In genomic region chr1:44673675-44674112, GRCh38 we compare ENCODE assay signal across 9 cellular contexts. TPM values are rescaled to one million over a fixed set of nuclear protein-coding genes. Genes with fewer than 3 reads are reported as not detected.
DNase-seq lines count a peak whose midpoint lies in the region; ATAC-seq, FAIRE-seq and TF ChIP-seq lines count a peak whose summit lies in the region.
"Had no signal": no experiment of that assay in that cellular context is flagged by ENCODE, and none has a peak within 500 bp of the region (broad histone marks: within the 10 kb centered on the region; RNA-seq: fewer than 3 reads in every experiment).

No MANE protein-coding gene starts in this region.

- H3K4me3 ChIP-seq in astrocyte of the cerebellum (ENCODE audit: low read depth, low read length) = peak overlapping the region; percentile 55
- H3K4me3 ChIP-seq in liver (ENCODE audit: low read depth in 1 of 3, low read length in 3 of 3) = peak overlapping the region; percentile 61 to 73 (median 64)
- peak overlapping the region; percentile 65 for H3K4me3 ChIP-seq in upper lobe of right lung

- no peaks in the 10 kb centered on the region for H3K27me3 ChIP-seq in liver (ENCODE audit: control insufficient read depth in 4 of 4, insufficient read depth in 4 of 4, low read length in 3 of 4)
- no peaks in the 10 kb centered on the region for H3K27me3 ChIP-seq in upper lobe of right lung

- in situ Hi-C loops in astrocyte of the cerebellum (cut with HindIII; ENCODE audit: low sequenced_read_pairs) = no loop called here

- peak in 1 of 2 donors; percentile 41 for TF ChIP-seq RAD21 in liver (IDR thresholded peaks at IDR 0.05)

- FAIRE-seq in urothelium cell line (lab: Jason Lieb, UNC) = no peak

- TF ChIP-seq CTCF in astrocyte of the cerebellum (IDR thresholded peaks at IDR 0.05; ENCODE audit: low read depth, low read length, missing control alignments) (no peak), liver (IDR thresholded peaks at IDR 0.05; ENCODE audit: low read depth, low read length, missing input control) (no peak), upper lobe of right lung (IDR thresholded peaks at IDR 0.05) (no peak)

- H3K4me1 ChIP-seq in liver (ENCODE audit: control insufficient read depth in 4 of 4, insufficient read depth in 4 of 4, low read length in 3 of 4) (peaks cover 9 to 56% (median 45%) of the 10 kb centered on the region in 4 donors), upper lobe of right lung (peaks cover 42% of the 10 kb centered on the region)

- WGBS in liver = under 1% methylated on average over 16 of the region's 16 CpGs

- intact Hi-C loops in upper lobe of right lung (cut with DNase I) = no loop called here

- H3K27ac ChIP-seq in liver (ENCODE audit: low read depth in 1 of 2, low read length in 2 of 2) = peak overlapping the region; percentile 97 to 99
- peak overlapping the region; percentile 97 for H3K27ac ChIP-seq in upper lobe of right lung

- H3K9ac ChIP-seq in liver (ENCODE audit: low read depth in 1 of 2, low read length in 2 of 2) = peak overlapping the region; percentile 84 to 96

- ATAC-seq in GM18517 (IDR thresholded peaks at IDR 0.05; ENCODE audit: unreplicated experiment) (peak; percentile 3), HG03135 (IDR thresholded peaks at IDR 0.05; ENCODE audit: unreplicated experiment) (peak; percentile 5), upper lobe of right lung (no peak)

- DNase-seq in astrocyte of the cerebellum (ENCODE audit: low read depth) (no peak), upper lobe of right lung (no peak), urothelium cell line (ENCODE audit: low spot score) (no peak), NCI-H345 (lab: John Stamatoyannopoulos, UW) (no peak), ecto neural progenitor cell (ENCODE audit: low spot score) (no peak)

- H3K36me3 ChIP-seq in liver (ENCODE audit: control insufficient read depth in 4 of 4, insufficient read depth in 3 of 4, low read depth in 1 of 4, low read length in 3 of 4) = no peaks in the 10 kb centered on the region
- H3K36me3 ChIP-seq in upper lobe of right lung = no peaks in the 10 kb centered on the region

- no peaks in the 10 kb centered on the region for H3K9me3 ChIP-seq in liver (ENCODE audit: control insufficient read depth in 4 of 4, low read length in 3 of 4)
- H3K9me3 ChIP-seq in upper lobe of right lung = no peaks in the 10 kb centered on the region

TF ChIP-seq in liver, 16 proteins besides CTCF, POLR2A, EP300 and RAD21:
- TF ChIP-seq YY1 (IDR thresholded peaks at IDR 0.05) (no peak), HNF4A (conservative IDR thresholded peaks at IDR 0.05) (peak in 1 of 2 donors; percentile 26), TAF1 (conservative IDR thresholded peaks at IDR 0.05) (peak; percentile 65), NR2F2 (IDR thresholded peaks at IDR 0.05) (no peak)
- TF ChIP-seq, protein P1, sequence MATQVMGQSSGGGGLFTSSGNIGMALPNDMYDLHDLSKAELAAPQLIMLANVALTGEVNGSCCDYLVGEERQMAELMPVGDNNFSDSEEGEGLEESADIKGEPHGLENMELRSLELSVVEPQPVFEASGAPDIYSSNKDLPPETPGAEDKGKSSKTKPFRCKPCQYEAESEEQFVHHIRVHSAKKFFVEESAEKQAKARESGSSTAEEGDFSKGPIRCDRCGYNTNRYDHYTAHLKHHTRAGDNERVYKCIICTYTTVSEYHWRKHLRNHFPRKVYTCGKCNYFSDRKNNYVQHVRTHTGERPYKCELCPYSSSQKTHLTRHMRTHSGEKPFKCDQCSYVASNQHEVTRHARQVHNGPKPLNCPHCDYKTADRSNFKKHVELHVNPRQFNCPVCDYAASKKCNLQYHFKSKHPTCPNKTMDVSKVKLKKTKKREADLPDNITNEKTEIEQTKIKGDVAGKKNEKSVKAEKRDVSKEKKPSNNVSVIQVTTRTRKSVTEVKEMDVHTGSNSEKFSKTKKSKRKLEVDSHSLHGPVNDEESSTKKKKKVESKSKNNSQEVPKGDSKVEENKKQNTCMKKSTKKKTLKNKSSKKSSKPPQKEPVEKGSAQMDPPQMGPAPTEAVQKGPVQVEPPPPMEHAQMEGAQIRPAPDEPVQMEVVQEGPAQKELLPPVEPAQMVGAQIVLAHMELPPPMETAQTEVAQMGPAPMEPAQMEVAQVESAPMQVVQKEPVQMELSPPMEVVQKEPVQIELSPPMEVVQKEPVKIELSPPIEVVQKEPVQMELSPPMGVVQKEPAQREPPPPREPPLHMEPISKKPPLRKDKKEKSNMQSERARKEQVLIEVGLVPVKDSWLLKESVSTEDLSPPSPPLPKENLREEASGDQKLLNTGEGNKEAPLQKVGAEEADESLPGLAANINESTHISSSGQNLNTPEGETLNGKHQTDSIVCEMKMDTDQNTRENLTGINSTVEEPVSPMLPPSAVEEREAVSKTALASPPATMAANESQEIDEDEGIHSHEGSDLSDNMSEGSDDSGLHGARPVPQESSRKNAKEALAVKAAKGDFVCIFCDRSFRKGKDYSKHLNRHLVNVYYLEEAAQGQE (IDR thresholded peaks at IDR 0.05) = peak; percentile 93

RNA-seq across cellular contexts. Expression of gene TMEM53, which starts 0.6 kb away (rescaled TPM):
- total RNA-seq in liver (10 to 100 TPM in 1 of 2 donors, 1 to 10 TPM in 1; 9.9 to 23.6 TPM), upper lobe of right lung (13.9 TPM)
- 10 to 100 TPM; 35.2 to 89.2 TPM for polyA plus RNA-seq in liver

RNA-seq across cellular contexts. Expression of gene ARMH1, which starts 0.8 kb away (rescaled TPM):
- total RNA-seq in liver (10 to 100 TPM in 1 of 2 donors, 1 to 10 TPM in 1; 3.0 to 20.3 TPM), upper lobe of right lung (5.9 TPM)
- polyA plus RNA-seq in liver = 1 to 10 TPM; 2.2 to 8.0 TPM

RNA-seq across cellular contexts. Expression of gene RNU5D-1, which starts 57.3 kb away (rescaled TPM):
- total RNA-seq in liver (not detected), upper lobe of right lung (not detected)
- not detected for polyA plus RNA-seq in liver
- total RNA-seq: activated CD8-positive, alpha-beta memory T cell treated with anti-CD3 and anti-CD28 coated beads for 36 hours had no signal
